In the genomic region with DNA sequence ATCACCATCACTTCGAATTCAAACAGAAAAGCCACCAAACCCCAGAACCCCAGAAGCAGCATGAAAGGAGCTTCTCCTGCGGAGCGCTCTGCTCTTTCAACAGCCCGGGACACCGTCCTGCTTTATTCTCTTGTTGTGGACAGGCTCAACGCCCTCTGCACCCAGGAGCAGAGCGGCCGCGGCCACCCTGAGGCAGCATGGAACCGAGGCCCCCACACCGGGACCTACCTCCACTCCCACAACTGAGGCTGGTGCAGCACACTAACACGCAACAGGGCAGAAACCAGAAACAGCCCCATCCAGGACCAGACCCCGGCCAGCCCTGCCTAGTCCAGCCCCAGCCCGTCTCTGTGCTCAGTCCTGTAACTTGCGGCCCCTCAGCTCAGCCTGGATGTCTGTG, we compare ENCODE assay signal across 1 cellular context.
TF ChIP-seq lines count a peak whose summit lies in the region.

No MANE protein-coding gene starts in this region.

TF ChIP-seq in GM23338, 12 proteins besides CTCF, POLR2A, EP300 and RAD21 (continued from another document):
- TF ChIP-seq, protein P1, sequence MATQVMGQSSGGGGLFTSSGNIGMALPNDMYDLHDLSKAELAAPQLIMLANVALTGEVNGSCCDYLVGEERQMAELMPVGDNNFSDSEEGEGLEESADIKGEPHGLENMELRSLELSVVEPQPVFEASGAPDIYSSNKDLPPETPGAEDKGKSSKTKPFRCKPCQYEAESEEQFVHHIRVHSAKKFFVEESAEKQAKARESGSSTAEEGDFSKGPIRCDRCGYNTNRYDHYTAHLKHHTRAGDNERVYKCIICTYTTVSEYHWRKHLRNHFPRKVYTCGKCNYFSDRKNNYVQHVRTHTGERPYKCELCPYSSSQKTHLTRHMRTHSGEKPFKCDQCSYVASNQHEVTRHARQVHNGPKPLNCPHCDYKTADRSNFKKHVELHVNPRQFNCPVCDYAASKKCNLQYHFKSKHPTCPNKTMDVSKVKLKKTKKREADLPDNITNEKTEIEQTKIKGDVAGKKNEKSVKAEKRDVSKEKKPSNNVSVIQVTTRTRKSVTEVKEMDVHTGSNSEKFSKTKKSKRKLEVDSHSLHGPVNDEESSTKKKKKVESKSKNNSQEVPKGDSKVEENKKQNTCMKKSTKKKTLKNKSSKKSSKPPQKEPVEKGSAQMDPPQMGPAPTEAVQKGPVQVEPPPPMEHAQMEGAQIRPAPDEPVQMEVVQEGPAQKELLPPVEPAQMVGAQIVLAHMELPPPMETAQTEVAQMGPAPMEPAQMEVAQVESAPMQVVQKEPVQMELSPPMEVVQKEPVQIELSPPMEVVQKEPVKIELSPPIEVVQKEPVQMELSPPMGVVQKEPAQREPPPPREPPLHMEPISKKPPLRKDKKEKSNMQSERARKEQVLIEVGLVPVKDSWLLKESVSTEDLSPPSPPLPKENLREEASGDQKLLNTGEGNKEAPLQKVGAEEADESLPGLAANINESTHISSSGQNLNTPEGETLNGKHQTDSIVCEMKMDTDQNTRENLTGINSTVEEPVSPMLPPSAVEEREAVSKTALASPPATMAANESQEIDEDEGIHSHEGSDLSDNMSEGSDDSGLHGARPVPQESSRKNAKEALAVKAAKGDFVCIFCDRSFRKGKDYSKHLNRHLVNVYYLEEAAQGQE (IDR thresholded peaks at IDR 0.05; ENCODE audit: unreplicated experiment) = no peak
- TF ChIP-seq EZH2phosphoT487 (IDR thresholded peaks at IDR 0.05; ENCODE audit: unreplicated experiment) = no peak
- TF ChIP-seq ZNF331 (CRISPR knock-in tag; IDR thresholded peaks at IDR 0.05; ENCODE audit: low read depth) = no peak
- no peak for TF ChIP-seq CREB1 (CRISPR knock-in tag; IDR thresholded peaks at IDR 0.05; ENCODE audit: low read depth)
- TF ChIP-seq STAT1 (IDR thresholded peaks at IDR 0.05; ENCODE audit: unreplicated experiment) = no peak
- TF ChIP-seq EZH2 (IDR thresholded peaks at IDR 0.05; ENCODE audit: low read depth, unreplicated experiment) = no peak
- TF ChIP-seq, protein P2, sequence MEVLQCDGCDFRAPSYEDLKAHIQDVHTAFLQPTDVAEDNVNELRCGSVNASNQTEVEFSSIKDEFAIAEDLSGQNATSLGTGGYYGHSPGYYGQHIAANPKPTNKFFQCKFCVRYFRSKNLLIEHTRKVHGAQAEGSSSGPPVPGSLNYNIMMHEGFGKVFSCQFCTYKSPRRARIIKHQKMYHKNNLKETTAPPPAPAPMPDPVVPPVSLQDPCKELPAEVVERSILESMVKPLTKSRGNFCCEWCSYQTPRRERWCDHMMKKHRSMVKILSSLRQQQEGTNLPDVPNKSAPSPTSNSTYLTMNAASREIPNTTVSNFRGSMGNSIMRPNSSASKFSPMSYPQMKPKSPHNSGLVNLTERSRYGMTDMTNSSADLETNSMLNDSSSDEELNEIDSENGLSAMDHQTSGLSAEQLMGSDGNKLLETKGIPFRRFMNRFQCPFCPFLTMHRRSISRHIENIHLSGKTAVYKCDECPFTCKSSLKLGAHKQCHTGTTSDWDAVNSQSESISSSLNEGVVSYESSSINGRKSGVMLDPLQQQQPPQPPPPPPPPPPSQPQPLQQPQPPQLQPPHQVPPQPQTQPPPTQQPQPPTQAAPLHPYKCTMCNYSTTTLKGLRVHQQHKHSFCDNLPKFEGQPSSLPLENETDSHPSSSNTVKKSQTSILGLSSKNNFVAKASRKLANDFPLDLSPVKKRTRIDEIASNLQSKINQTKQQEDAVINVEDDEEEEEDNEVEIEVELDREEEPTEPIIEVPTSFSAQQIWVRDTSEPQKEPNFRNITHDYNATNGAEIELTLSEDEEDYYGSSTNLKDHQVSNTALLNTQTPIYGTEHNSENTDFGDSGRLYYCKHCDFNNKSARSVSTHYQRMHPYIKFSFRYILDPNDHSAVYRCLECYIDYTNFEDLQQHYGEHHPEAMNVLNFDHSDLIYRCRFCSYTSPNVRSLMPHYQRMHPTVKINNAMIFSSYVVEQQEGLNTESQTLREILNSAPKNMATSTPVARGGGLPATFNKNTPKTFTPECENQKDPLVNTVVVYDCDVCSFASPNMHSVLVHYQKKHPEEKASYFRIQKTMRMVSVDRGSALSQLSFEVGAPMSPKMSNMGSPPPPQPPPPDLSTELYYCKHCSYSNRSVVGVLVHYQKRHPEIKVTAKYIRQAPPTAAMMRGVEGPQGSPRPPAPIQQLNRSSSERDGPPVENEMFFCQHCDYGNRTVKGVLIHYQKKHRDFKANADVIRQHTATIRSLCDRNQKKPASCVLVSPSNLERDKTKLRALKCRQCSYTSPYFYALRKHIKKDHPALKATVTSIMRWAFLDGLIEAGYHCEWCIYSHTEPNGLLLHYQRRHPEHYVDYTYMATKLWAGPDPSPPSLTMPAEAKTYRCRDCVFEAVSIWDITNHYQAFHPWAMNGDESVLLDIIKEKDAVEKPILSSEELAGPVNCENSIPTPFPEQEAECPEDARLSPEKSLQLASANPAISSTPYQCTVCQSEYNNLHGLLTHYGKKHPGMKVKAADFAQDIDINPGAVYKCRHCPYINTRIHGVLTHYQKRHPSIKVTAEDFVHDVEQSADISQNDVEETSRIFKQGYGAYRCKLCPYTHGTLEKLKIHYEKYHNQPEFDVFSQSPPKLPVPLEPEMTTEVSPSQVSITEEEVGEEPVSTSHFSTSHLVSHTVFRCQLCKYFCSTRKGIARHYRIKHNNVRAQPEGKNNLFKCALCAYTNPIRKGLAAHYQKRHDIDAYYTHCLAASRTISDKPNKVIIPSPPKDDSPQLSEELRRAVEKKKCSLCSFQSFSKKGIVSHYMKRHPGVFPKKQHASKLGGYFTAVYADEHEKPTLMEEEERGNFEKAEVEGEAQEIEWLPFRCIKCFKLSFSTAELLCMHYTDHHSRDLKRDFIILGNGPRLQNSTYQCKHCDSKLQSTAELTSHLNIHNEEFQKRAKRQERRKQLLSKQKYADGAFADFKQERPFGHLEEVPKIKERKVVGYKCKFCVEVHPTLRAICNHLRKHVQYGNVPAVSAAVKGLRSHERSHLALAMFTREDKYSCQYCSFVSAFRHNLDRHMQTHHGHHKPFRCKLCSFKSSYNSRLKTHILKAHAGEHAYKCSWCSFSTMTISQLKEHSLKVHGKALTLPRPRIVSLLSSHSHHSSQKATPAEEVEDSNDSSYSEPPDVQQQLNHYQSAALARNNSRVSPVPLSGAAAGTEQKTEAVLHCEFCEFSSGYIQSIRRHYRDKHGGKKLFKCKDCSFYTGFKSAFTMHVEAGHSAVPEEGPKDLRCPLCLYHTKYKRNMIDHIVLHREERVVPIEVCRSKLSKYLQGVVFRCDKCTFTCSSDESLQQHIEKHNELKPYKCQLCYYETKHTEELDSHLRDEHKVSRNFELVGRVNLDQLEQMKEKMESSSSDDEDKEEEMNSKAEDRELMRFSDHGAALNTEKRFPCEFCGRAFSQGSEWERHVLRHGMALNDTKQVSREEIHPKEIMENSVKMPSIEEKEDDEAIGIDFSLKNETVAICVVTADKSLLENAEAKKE (CRISPR knock-in tag; IDR thresholded peaks at IDR 0.05) = no peak
- no peak for TF ChIP-seq POLR2AphosphoS5 (IDR thresholded peaks at IDR 0.05; ENCODE audit: low read depth)
